ENCODE assay signal across 23 cellular contexts in genomic region chr16:140175-140857, GRCh38. TPM values are rescaled to one million over a fixed set of nuclear protein-coding genes. Genes with fewer than 3 reads are reported as not detected.
DNase-seq lines count a peak whose midpoint lies in the region; ATAC-seq and TF ChIP-seq lines count a peak whose summit lies in the region.
"Had no signal": no experiment of that assay in that cellular context is flagged by ENCODE, and none has a peak within 500 bp of the region (broad histone marks: within the 10 kb centered on the region; RNA-seq: fewer than 3 reads in every experiment).

No MANE protein-coding gene starts in this region.

- H3K27ac ChIP-seq in CD8-positive, alpha-beta memory T cell (ENCODE audit: low read depth, low read length): no peak overlapping the region
- no peak overlapping the region for H3K27ac ChIP-seq in naive thymus-derived CD4-positive, alpha-beta T cell (ENCODE audit: low read depth, low read length)
- H3K27ac ChIP-seq: foreskin keratinocyte, psoas muscle, skin epidermis had no signal

- peak overlapping the region; percentile 95 for H3K4me3 Mint-ChIP-seq in activated CD4-positive, alpha-beta T cell treated with anti-CD3 and anti-CD28 coated beads, Interleukin-2, amount 10 ng/mL, durations not matched to agents 7 days and 5 days
- H3K4me3 Mint-ChIP-seq in CD8-positive, alpha-beta memory T cell: peak overlapping the region in 6 of 7 donors; percentile 5 to 74 (median 54)
- peak overlapping the region; percentile 53 for H3K4me3 Mint-ChIP-seq in activated T-helper 17 cell treated with anti-CD3 and anti-CD28 coated beads, Interleukin-2, amount 50 U/mL, for 72 hours
- peak overlapping the region in 8 of 10 donors; percentile 23 to 82 (median 42) for H3K4me3 Mint-ChIP-seq in naive thymus-derived CD4-positive, alpha-beta T cell

- intact Hi-C loops in naive thymus-derived CD4-positive, alpha-beta T cell (cut with micrococcal nuclease): no loop called here

- no peak for TF ChIP-seq POLR2A in erythroblast (IDR thresholded peaks at IDR 0.05; ENCODE audit: low read length)

- POLR2A ChIA-PET in activated CD4-positive, alpha-beta T cell treated with anti-CD3 and anti-CD28 coated beads, Interleukin-2, amount 10 ng/mL, durations not matched to agents 7 days and 5 days (lab: Charles Lee): no interaction called here
- POLR2A ChIA-PET in CD8-positive, alpha-beta memory T cell (lab: Charles Lee): interaction anchor here (0.6 kb wide), 1 partner anchor 40 kb away, joined by 3 read pairs; no protein-coding TSS in a partner anchor
- POLR2A ChIA-PET in naive thymus-derived CD4-positive, alpha-beta T cell (lab: Charles Lee): no interaction called here

- H3K9me3 ChIP-seq in CD8-positive, alpha-beta memory T cell (ENCODE audit: low read length): no peaks in the 10 kb centered on the region
- no peaks in the 10 kb centered on the region for H3K9me3 ChIP-seq in naive thymus-derived CD4-positive, alpha-beta T cell (ENCODE audit: control insufficient read depth in 2 of 3, low read length in 3 of 3)
- H3K9me3 ChIP-seq: psoas muscle, SK-N-SH had no signal

- H3K36me3 ChIP-seq in CD8-positive, alpha-beta memory T cell (ENCODE audit: insufficient read depth, low read length): no peaks in the 10 kb centered on the region
- H3K36me3 ChIP-seq in naive thymus-derived CD4-positive, alpha-beta T cell (ENCODE audit: control insufficient read depth in 2 of 3, insufficient read depth in 3 of 3, low read length in 3 of 3): no peaks in the 10 kb centered on the region

- H3K9me3 Mint-ChIP-seq in activated CD4-positive, alpha-beta T cell treated with anti-CD3 and anti-CD28 coated beads, Interleukin-2, amount 10 ng/mL, durations not matched to agents 7 days and 5 days: no peaks in the 10 kb centered on the region
- no peaks in the 10 kb centered on the region for H3K9me3 Mint-ChIP-seq in CD8-positive, alpha-beta memory T cell
- no peaks in the 10 kb centered on the region for H3K9me3 Mint-ChIP-seq in activated T-helper 17 cell treated with anti-CD3 and anti-CD28 coated beads, Interleukin-2, amount 50 U/mL, for 72 hours
- H3K9me3 Mint-ChIP-seq in naive thymus-derived CD4-positive, alpha-beta T cell: no peaks in the 10 kb centered on the region
- H3K9me3 Mint-ChIP-seq: dendritic cell treated with granulocyte-macrophage colony-stimulating factor and Interleukin-4, amounts not matched to agents 40 ng/mL and 50 ng/mL, for 4 days had no signal

- peaks cover 14% of the 10 kb centered on the region for H3K27me3 Mint-ChIP-seq in activated CD4-positive, alpha-beta T cell treated with anti-CD3 and anti-CD28 coated beads, Interleukin-2, amount 10 ng/mL, durations not matched to agents 7 days and 5 days
- H3K27me3 Mint-ChIP-seq in CD8-positive, alpha-beta memory T cell: peaks cover under 1 to 12% of the 10 kb centered on the region in 2 donors
- H3K27me3 Mint-ChIP-seq in activated T-helper 17 cell treated with anti-CD3 and anti-CD28 coated beads, Interleukin-2, amount 50 U/mL, for 72 hours: no peaks in the 10 kb centered on the region
- H3K27me3 Mint-ChIP-seq in naive thymus-derived CD4-positive, alpha-beta T cell: peaks cover 5 to 12% (median 9%) of the 10 kb centered on the region in 5 donors

- H3K4me1 Mint-ChIP-seq in activated CD4-positive, alpha-beta T cell treated with anti-CD3 and anti-CD28 coated beads, Interleukin-2, amount 10 ng/mL, durations not matched to agents 7 days and 5 days: peaks cover 15% of the 10 kb centered on the region
- H3K4me1 Mint-ChIP-seq in CD8-positive, alpha-beta memory T cell: peaks cover 12 to 21% (median 18%) of the 10 kb centered on the region in 3 donors
- no peaks in the 10 kb centered on the region for H3K4me1 Mint-ChIP-seq in activated T-helper 17 cell treated with anti-CD3 and anti-CD28 coated beads, Interleukin-2, amount 50 U/mL, for 72 hours
- H3K4me1 Mint-ChIP-seq in naive thymus-derived CD4-positive, alpha-beta T cell: peaks cover 0 to 29% (median 12%) of the 10 kb centered on the region in 7 donors

- peaks cover 4% of the 10 kb centered on the region for H3K36me3 Mint-ChIP-seq in activated CD4-positive, alpha-beta T cell treated with anti-CD3 and anti-CD28 coated beads, Interleukin-2, amount 10 ng/mL, durations not matched to agents 7 days and 5 days (ENCODE audit: low read depth)
- peaks cover 0 to 7% (median 2%) of the 10 kb centered on the region in 3 donors for H3K36me3 Mint-ChIP-seq in CD8-positive, alpha-beta memory T cell
- peaks cover 5% of the 10 kb centered on the region for H3K36me3 Mint-ChIP-seq in activated T-helper 17 cell treated with anti-CD3 and anti-CD28 coated beads, Interleukin-2, amount 50 U/mL, for 72 hours (ENCODE audit: low read depth)
- peaks cover 0 to 5% (median 3%) of the 10 kb centered on the region in 5 donors for H3K36me3 Mint-ChIP-seq in naive thymus-derived CD4-positive, alpha-beta T cell

- H3K4me3 ChIP-seq in CD8-positive, alpha-beta memory T cell (ENCODE audit: low read length): no peak overlapping the region
- H3K4me3 ChIP-seq in naive thymus-derived CD4-positive, alpha-beta T cell (ENCODE audit: low read length): no peak overlapping the region
- H3K4me3 ChIP-seq: psoas muscle, skin epidermis had no signal

- DNase-seq in activated CD4-positive, alpha-beta T cell treated with anti-CD3 and anti-CD28 coated beads, Interleukin-2, amount 10 ng/mL, durations not matched to agents 7 days and 5 days: no peak
- no peak for DNase-seq in activated CD4-positive, alpha-beta T cell treated with anti-CD3 and anti-CD28 coated beads for 48 hours
- DNase-seq in CD8-positive, alpha-beta memory T cell: no peak
- DNase-seq in naive thymus-derived CD4-positive, alpha-beta T cell: no peak
- no peak for DNase-seq in erythroblast (lab: John Stamatoyannopoulos, UW)
- DNase-seq: activated CD4-positive, alpha-beta T cell treated with anti-CD3 and anti-CD28 coated beads for 1 hour; hippocampal formation; NCI-H1092; NCI-H2029 treated with DMSO at 0.1 percent for 48 hours; NCI-H510A; psoas muscle; SK-N-SH; stimulated activated CD4-positive, alpha-beta T cell treated with anti-CD3 and anti-CD28 coated beads, Interleukin-4, amount 100 ng/mL, for 1 hour had no signal

- CTCF ChIA-PET in activated CD4-positive, alpha-beta T cell treated with anti-CD3 and anti-CD28 coated beads, Interleukin-2, amount 10 ng/mL, durations not matched to agents 7 days and 5 days (lab: Charles Lee): interaction anchor here (1.4 kb wide), 1 partner anchor 44 kb away, joined by 5 read pairs; no protein-coding TSS in a partner anchor
- CTCF ChIA-PET in CD8-positive, alpha-beta memory T cell (lab: Charles Lee): no interaction called here
- CTCF ChIA-PET in naive thymus-derived CD4-positive, alpha-beta T cell (lab: Charles Lee): no interaction called here

- no peak for ATAC-seq in activated T-helper 17 cell treated with anti-CD3 and anti-CD28 coated beads, Interleukin-2, amount 50 U/mL, for 72 hours (replicated peaks)
- ATAC-seq in naive thymus-derived CD4-positive, alpha-beta T cell: no peak
- ATAC-seq in HG03025 (IDR thresholded peaks at IDR 0.05; ENCODE audit: low FRiP score, unreplicated experiment): no peak
- no peak for ATAC-seq in HG03439 (IDR thresholded peaks at IDR 0.05; ENCODE audit: unreplicated experiment)
- ATAC-seq: foreskin keratinocyte, psoas muscle had no signal

- H3K27me3 ChIP-seq in CD8-positive, alpha-beta memory T cell (ENCODE audit: insufficient read depth, low read length, poor library complexity, severe bottlenecking): no peaks in the 10 kb centered on the region
- no peaks in the 10 kb centered on the region for H3K27me3 ChIP-seq in naive thymus-derived CD4-positive, alpha-beta T cell (ENCODE audit: control insufficient read depth in 2 of 2, insufficient read depth in 2 of 2, low read length in 2 of 2)
- H3K27me3 ChIP-seq: foreskin keratinocyte had no signal

- H3K4me1 ChIP-seq in CD8-positive, alpha-beta memory T cell (ENCODE audit: insufficient read depth, low read length): peaks cover 8% of the 10 kb centered on the region
- peaks cover 6% of the 10 kb centered on the region in 2 donors for H3K4me1 ChIP-seq in naive thymus-derived CD4-positive, alpha-beta T cell (ENCODE audit: control insufficient read depth in 2 of 2, insufficient read depth in 2 of 2, low read length in 2 of 2)
- H3K4me1 ChIP-seq: foreskin keratinocyte had no signal

- peak overlapping the region; percentile 68 for H3K27ac Mint-ChIP-seq in activated CD4-positive, alpha-beta T cell treated with anti-CD3 and anti-CD28 coated beads, Interleukin-2, amount 10 ng/mL, durations not matched to agents 7 days and 5 days
- peak overlapping the region in 4 of 8 donors; percentile 25 to 71 (median 46) for H3K27ac Mint-ChIP-seq in CD8-positive, alpha-beta memory T cell
- H3K27ac Mint-ChIP-seq in activated T-helper 17 cell treated with anti-CD3 and anti-CD28 coated beads, Interleukin-2, amount 50 U/mL, for 72 hours: no peak overlapping the region
- peak overlapping the region in 2 of 9 donors; percentile 39 to 73 for H3K27ac Mint-ChIP-seq in naive thymus-derived CD4-positive, alpha-beta T cell
- H3K27ac Mint-ChIP-seq: dendritic cell treated with granulocyte-macrophage colony-stimulating factor and Interleukin-4, amounts not matched to agents 40 ng/mL and 50 ng/mL, for 4 days had no signal

RNA-seq across cellular contexts. Expression of gene NPRL3, which starts 1.8 kb away (rescaled TPM):
- total RNA-seq in activated CD4-positive, alpha-beta T cell treated with anti-CD3 and anti-CD28 coated beads, Interleukin-2, amount 10 ng/mL, durations not matched to agents 7 days and 5 days: 10 to 100 TPM; 37.7 to 38.9 TPM
- 10 to 100 TPM; 45.2 to 50.7 TPM for total RNA-seq in CD8-positive, alpha-beta memory T cell
- 13.0 TPM for polyA plus RNA-seq in CD8-positive, alpha-beta memory T cell
- 10 to 100 TPM; 33.7 to 48.3 TPM for total RNA-seq in activated T-helper 17 cell treated with anti-CD3 and anti-CD28 coated beads, Interleukin-2, amount 50 U/mL, for 72 hours
- 10 to 100 TPM; 33.7 to 53.1 (median 38.0) TPM for total RNA-seq in naive thymus-derived CD4-positive, alpha-beta T cell
- polyA plus RNA-seq in naive thymus-derived CD4-positive, alpha-beta T cell: 10 to 100 TPM in 1 of 2 donors, 1 to 10 TPM in 1; 9.9 to 19.6 TPM

RNA-seq across cellular contexts. Expression of gene HBZ, which starts 12.1 kb away (rescaled TPM):
- not detected for total RNA-seq in activated CD4-positive, alpha-beta T cell treated with anti-CD3 and anti-CD28 coated beads, Interleukin-2, amount 10 ng/mL, durations not matched to agents 7 days and 5 days
- not detected for total RNA-seq in CD8-positive, alpha-beta memory T cell
- not detected for polyA plus RNA-seq in CD8-positive, alpha-beta memory T cell
- not detected for total RNA-seq in activated T-helper 17 cell treated with anti-CD3 and anti-CD28 coated beads, Interleukin-2, amount 50 U/mL, for 72 hours
- not detected for total RNA-seq in naive thymus-derived CD4-positive, alpha-beta T cell
- polyA plus RNA-seq in naive thymus-derived CD4-positive, alpha-beta T cell: not detected
- total RNA-seq: bronchial epithelial cell, foreskin keratinocyte, kidney epithelial cell, lung microvascular endothelial cell, psoas muscle had no signal
- polyA plus RNA-seq: BJ, SK-N-SH had no signal

RNA-seq across cellular contexts. Expression of gene HBM, which starts 25.5 kb away (rescaled TPM):
- not detected for total RNA-seq in activated CD4-positive, alpha-beta T cell treated with anti-CD3 and anti-CD28 coated beads, Interleukin-2, amount 10 ng/mL, durations not matched to agents 7 days and 5 days
- total RNA-seq in CD8-positive, alpha-beta memory T cell: not detected
- polyA plus RNA-seq in CD8-positive, alpha-beta memory T cell: not detected
- total RNA-seq in activated T-helper 17 cell treated with anti-CD3 and anti-CD28 coated beads, Interleukin-2, amount 50 U/mL, for 72 hours: not detected
- total RNA-seq in naive thymus-derived CD4-positive, alpha-beta T cell: not detected
- not detected for polyA plus RNA-seq in naive thymus-derived CD4-positive, alpha-beta T cell
- total RNA-seq: bronchial epithelial cell, foreskin keratinocyte, kidney epithelial cell, lung microvascular endothelial cell had no signal
- polyA plus RNA-seq: BJ, foreskin keratinocyte, psoas muscle, SK-N-SH had no signal

RNA-seq across cellular contexts. Expression of gene HBA2, which starts 32.4 kb away (rescaled TPM):
- under 1 TPM in 1 of 2 experiments, not detected in 1; 0.40 TPM for total RNA-seq in activated CD4-positive, alpha-beta T cell treated with anti-CD3 and anti-CD28 coated beads, Interleukin-2, amount 10 ng/mL, durations not matched to agents 7 days and 5 days
- total RNA-seq in CD8-positive, alpha-beta memory T cell: not detected
- 5.8 TPM for polyA plus RNA-seq in CD8-positive, alpha-beta memory T cell
- not detected for total RNA-seq in activated T-helper 17 cell treated with anti-CD3 and anti-CD28 coated beads, Interleukin-2, amount 50 U/mL, for 72 hours
- 10 to 100 TPM in 1 of 5 experiments, 1 to 10 TPM in 1, under 1 TPM in 1, not detected in 2; 0.68 to 10.4 (median 1.1) TPM for total RNA-seq in naive thymus-derived CD4-positive, alpha-beta T cell
- under 1 TPM in 1 of 2 donors, not detected in 1; 0.63 TPM for polyA plus RNA-seq in naive thymus-derived CD4-positive, alpha-beta T cell
- total RNA-seq: bronchial epithelial cell, foreskin keratinocyte, kidney epithelial cell, lung microvascular endothelial cell had no signal
- polyA plus RNA-seq: foreskin keratinocyte, SK-N-SH had no signal

RNA-seq across cellular contexts. Expression of gene HBA1, which starts 36.2 kb away (rescaled TPM):
- total RNA-seq in activated CD4-positive, alpha-beta T cell treated with anti-CD3 and anti-CD28 coated beads, Interleukin-2, amount 10 ng/mL, durations not matched to agents 7 days and 5 days: not detected
- not detected for total RNA-seq in CD8-positive, alpha-beta memory T cell
- 1.6 TPM for polyA plus RNA-seq in CD8-positive, alpha-beta memory T cell
- not detected for total RNA-seq in activated T-helper 17 cell treated with anti-CD3 and anti-CD28 coated beads, Interleukin-2, amount 50 U/mL, for 72 hours
- 10 to 100 TPM in 1 of 5 experiments, 1 to 10 TPM in 2, not detected in 2; 1.1 to 33.5 (median 2.2) TPM for total RNA-seq in naive thymus-derived CD4-positive, alpha-beta T cell
- polyA plus RNA-seq in naive thymus-derived CD4-positive, alpha-beta T cell: not detected
- total RNA-seq: bronchial epithelial cell, foreskin keratinocyte, kidney epithelial cell, lung microvascular endothelial cell had no signal
- polyA plus RNA-seq: BJ, SK-N-SH had no signal

Comparison
In these comparisons a context has a peak if more than half of its experiments do, and no peak if none do; other contexts are left out.
1. H3K4me3 Mint-ChIP-seq: peak in every context shown above with its lines; median percentile 95 in activated CD4-positive, alpha-beta T cell treated with anti-CD3 and anti-CD28 coated beads, Interleukin-2, amount 10 ng/mL, durations not matched to agents 7 days and 5 days; 54 in CD8-positive, alpha-beta memory T cell; 53 in activated T-helper 17 cell treated with anti-CD3 and anti-CD28 coated beads, Interleukin-2, amount 50 U/mL, for 72 hours; 42 in naive thymus-derived CD4-positive, alpha-beta T cell.